ENCODE assay signal across 15 cellular contexts in the genomic region with DNA sequence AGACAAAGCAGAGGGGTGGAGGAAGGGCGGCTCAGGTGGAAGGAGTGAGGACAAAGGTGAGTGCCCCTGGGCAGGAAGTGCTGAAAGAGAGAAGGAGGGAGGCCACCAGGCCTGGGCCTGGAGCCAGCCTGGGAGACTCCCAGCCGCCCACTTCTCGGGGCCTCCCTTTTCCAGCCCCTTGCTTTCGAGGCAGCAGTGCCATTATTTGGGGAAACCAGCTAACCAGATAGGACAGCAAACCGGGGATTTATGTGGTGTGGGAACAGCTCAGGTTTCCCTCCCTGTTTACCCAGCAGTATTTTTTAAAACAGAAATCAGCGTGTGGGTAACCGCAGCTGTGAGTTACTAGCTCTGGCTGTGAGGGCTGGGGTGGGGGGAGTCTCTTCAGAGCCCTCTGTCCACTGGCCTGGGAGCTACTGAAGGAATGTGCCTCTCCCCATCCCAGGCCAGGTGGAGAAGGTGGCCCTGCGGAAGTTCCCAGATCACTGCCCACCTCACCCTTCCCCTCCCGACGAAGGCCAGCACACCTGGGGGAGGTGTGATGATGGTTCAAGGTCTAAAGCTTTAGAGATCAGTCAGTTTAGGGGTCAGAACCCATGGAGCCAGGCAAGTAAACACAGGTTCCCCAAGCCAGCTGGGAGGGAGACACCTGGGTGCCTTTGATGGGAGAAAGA. TPM values are rescaled to one million over a fixed set of nuclear protein-coding genes. Genes with fewer than 3 reads are reported as not detected.
DNase-seq lines count a peak whose midpoint lies in the region; ATAC-seq and TF ChIP-seq lines count a peak whose summit lies in the region.
"Had no signal": no experiment of that assay in that cellular context is flagged by ENCODE, and none has a peak within 500 bp of the region (broad histone marks: within the 10 kb centered on the region; RNA-seq: fewer than 3 reads in every experiment).

No MANE protein-coding gene starts in this region.

- H3K4me2 ChIP-seq in BLaER1 (no peak overlapping the region), KMS-11 (peak overlapping the region; percentile 18)

- H3K27me3 Mint-ChIP-seq in activated T-helper 17 cell treated with anti-CD3 and anti-CD28 coated beads, Interleukin-2, amount 50 U/mL, for 72 hours = no peaks in the 10 kb centered on the region
- H3K27me3 Mint-ChIP-seq in effector memory CD8-positive, alpha-beta T cell = peaks cover 0 to 3% of the 10 kb centered on the region in 2 donors

- H3K27ac ChIP-seq in BLaER1 (0 out of 2 replicates have a peak overlapping the region, but pooled peaks have one; percentile 9), KMS-11 (no peak overlapping the region; the same call in 1 of the 2 replicates)
- H3K27ac ChIP-seq: gastroesophageal sphincter had no signal

- peaks cover 4% of the 10 kb centered on the region for H3K4me1 Mint-ChIP-seq in activated T-helper 17 cell treated with anti-CD3 and anti-CD28 coated beads, Interleukin-2, amount 50 U/mL, for 72 hours
- H3K4me1 Mint-ChIP-seq in effector memory CD8-positive, alpha-beta T cell (ENCODE audit: low read depth in 2 of 2) = peaks cover 3 to 4% of the 10 kb centered on the region in 2 donors

- peaks cover 18% of the 10 kb centered on the region for H3K4me1 ChIP-seq in BLaER1
- peaks cover 28% of the 10 kb centered on the region for H3K4me1 ChIP-seq in KMS-11 (ENCODE audit: low read depth, poor library complexity, severe bottlenecking)

- H4K20me1 ChIP-seq in BLaER1 (no peaks in the 10 kb centered on the region), KMS-11 (ENCODE audit: insufficient read depth) (no peaks in the 10 kb centered on the region)

- no peak overlapping the region for H3K9ac ChIP-seq in BLaER1
- H3K9ac ChIP-seq in KMS-11 = no peak overlapping the region; the same call in 1 of the 2 replicates

- H3K27me3 ChIP-seq in BLaER1 (no peaks in the 10 kb centered on the region), KMS-11 (ENCODE audit: insufficient read depth, low read depth) (peaks cover 1% of the 10 kb centered on the region; the same call in 1 of the 2 replicates)
- H3K27me3 ChIP-seq: gastroesophageal sphincter, spleen had no signal

- 0 out of 2 replicates have a peak overlapping the region, but pooled peaks have one; percentile 21 for H2AFZ ChIP-seq in KMS-11 (ENCODE audit: low read depth)

- H3K27ac Mint-ChIP-seq in activated T-helper 17 cell treated with anti-CD3 and anti-CD28 coated beads, Interleukin-2, amount 50 U/mL, for 72 hours = peak overlapping the region; percentile 49
- H3K27ac Mint-ChIP-seq in effector memory CD8-positive, alpha-beta T cell = peak overlapping the region in 1 of 2 donors; percentile 65
- H3K27ac Mint-ChIP-seq: B cell; stimulated activated memory B cell treated with anti-CD40 and anti-IgM and Interleukin-4, amounts not matched to agents 10 μg/mL and 1 μg/mL and 100 μg/mL, for 72 hours had no signal

- intact Hi-C loops in cardiac septum (cut with DNase I) = loop anchor here (5.0 kb wide), 1 partner anchor 33 kb away; no protein-coding TSS in a partner anchor

- no peak overlapping the region for H3K4me3 ChIP-seq in BLaER1
- no peak overlapping the region for H3K4me3 ChIP-seq in KMS-11 (IDR thresholded peaks at IDR 0.05; ENCODE audit: insufficient read depth, low read depth, low read length)
- H3K4me3 ChIP-seq: gastroesophageal sphincter, K562, spleen had no signal

- H3K9me3 Mint-ChIP-seq in activated T-helper 17 cell treated with anti-CD3 and anti-CD28 coated beads, Interleukin-2, amount 50 U/mL, for 72 hours = no peaks in the 10 kb centered on the region
- no peaks in the 10 kb centered on the region for H3K9me3 Mint-ChIP-seq in effector memory CD8-positive, alpha-beta T cell
- H3K9me3 Mint-ChIP-seq: stimulated activated memory B cell treated with anti-CD40 and anti-IgM and Interleukin-4, amounts not matched to agents 10 μg/mL and 1 μg/mL and 100 μg/mL, for 72 hours had no signal

- ATAC-seq in activated T-helper 17 cell treated with anti-CD3 and anti-CD28 coated beads, Interleukin-2, amount 50 U/mL, for 72 hours (replicated peaks) = peak; percentile 32
- peak; percentile 58 for ATAC-seq in left lobe of liver
- ATAC-seq in GM19395 (IDR thresholded peaks at IDR 0.05; ENCODE audit: unreplicated experiment) = no peak
- no peak for ATAC-seq in effector memory CD8-positive, alpha-beta T cell (replicated peaks)
- ATAC-seq: gastroesophageal sphincter; K562; stimulated activated memory B cell treated with anti-CD40 and anti-IgM and Interleukin-4, amounts not matched to agents 10 μg/mL and 1 μg/mL and 100 μg/mL, for 72 hours had no signal

- no peaks in the 10 kb centered on the region for H3K79me2 ChIP-seq in KMS-11 (ENCODE audit: insufficient read depth, low read depth)

- no peaks in the 10 kb centered on the region for H3K9me3 ChIP-seq in BLaER1
- H3K9me3 ChIP-seq: gastroesophageal sphincter, spleen had no signal

- H3K36me3 Mint-ChIP-seq in activated T-helper 17 cell treated with anti-CD3 and anti-CD28 coated beads, Interleukin-2, amount 50 U/mL, for 72 hours (ENCODE audit: low read depth) = no peaks in the 10 kb centered on the region
- H3K36me3 Mint-ChIP-seq in effector memory CD8-positive, alpha-beta T cell (ENCODE audit: insufficient read depth) = no peaks in the 10 kb centered on the region
- H3K36me3 Mint-ChIP-seq: stimulated activated memory B cell treated with anti-CD40 and anti-IgM and Interleukin-4, amounts not matched to agents 10 μg/mL and 1 μg/mL and 100 μg/mL, for 72 hours had no signal

- DNase-seq in left lobe of liver (ENCODE audit: low spot score) = no peak
- no peak for DNase-seq in GM03348 (ENCODE audit: low spot score)
- no peak for DNase-seq in effector memory CD8-positive, alpha-beta T cell
- DNase-seq in cardiac septum (ENCODE audit: low spot score) = no peak
- DNase-seq: cerebellar nuclear complex, spleen, T-helper 9 cell had no signal

- TF ChIP-seq CTCF in KMS-11 (conservative IDR thresholded peaks at IDR 0.05; ENCODE audit: low read depth, low read length) = no peak

- no peak overlapping the region for H3K4me3 Mint-ChIP-seq in activated T-helper 17 cell treated with anti-CD3 and anti-CD28 coated beads, Interleukin-2, amount 50 U/mL, for 72 hours
- no peak overlapping the region for H3K4me3 Mint-ChIP-seq in effector memory CD8-positive, alpha-beta T cell
- H3K4me3 Mint-ChIP-seq: B cell; stimulated activated memory B cell treated with anti-CD40 and anti-IgM and Interleukin-4, amounts not matched to agents 10 μg/mL and 1 μg/mL and 100 μg/mL, for 72 hours had no signal

- H3K36me3 ChIP-seq in BLaER1 (no peaks in the 10 kb centered on the region), KMS-11 (ENCODE audit: insufficient read depth) (no peaks in the 10 kb centered on the region)
- H3K36me3 ChIP-seq: gastroesophageal sphincter, spleen had no signal

RNA-seq across cellular contexts. Expression of a gene that starts 8.4 kb away (rescaled TPM):
- 1 to 10 TPM; 3.3 to 4.8 TPM for total RNA-seq in activated T-helper 17 cell treated with anti-CD3 and anti-CD28 coated beads, Interleukin-2, amount 50 U/mL, for 72 hours
- total RNA-seq in left lobe of liver (not detected), cardiac septum (19.8 TPM)
- total RNA-seq: B cell, K562 had no signal

Comparison
In these comparisons a context has a peak if more than half of its experiments do, and no peak if none do; other contexts are left out.
1. ATAC-seq: peak in activated T-helper 17 cell treated with anti-CD3 and anti-CD28 coated beads, Interleukin-2, amount 50 U/mL, for 72 hours (single experiment) and left lobe of liver (single experiment); none in GM19395 (single experiment) and effector memory CD8-positive, alpha-beta T cell (single experiment).